In the genomic region with DNA sequence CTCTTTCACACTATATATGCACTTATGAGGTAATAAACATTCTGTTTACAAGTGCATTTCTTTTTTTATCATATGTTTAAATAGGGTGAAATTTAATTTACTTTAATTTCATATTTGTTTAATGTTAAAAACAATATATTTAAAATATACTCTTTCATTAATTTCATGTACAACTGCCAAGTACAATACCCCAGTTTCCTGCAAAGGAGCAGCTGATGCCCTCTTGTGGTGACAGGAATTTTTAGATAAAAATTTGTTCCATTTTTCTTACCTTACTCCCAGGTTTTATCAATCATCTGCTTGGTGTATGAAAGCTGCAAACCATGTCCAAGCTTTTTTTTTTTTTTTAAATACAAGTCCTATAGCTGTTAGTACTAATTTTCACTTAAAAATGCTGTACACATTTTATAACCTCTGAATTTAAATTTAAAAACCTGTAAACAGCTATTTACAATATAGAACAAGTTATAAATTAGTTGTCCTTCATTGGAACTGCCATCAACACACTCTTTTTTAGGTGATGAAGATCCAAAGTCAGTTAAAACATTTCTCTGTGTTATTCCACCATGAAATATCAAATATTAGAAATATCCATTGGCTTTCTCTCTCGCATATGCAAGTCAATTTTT, we compare ENCODE assay signal across 1 cellular context.
TF ChIP-seq lines count a peak whose summit lies in the region.

No MANE protein-coding gene starts in this region.

TF ChIP-seq in Ishikawa, 13 proteins besides CTCF, POLR2A, EP300 and RAD21 (continued from another document):
- TF ChIP-seq, protein P1, sequence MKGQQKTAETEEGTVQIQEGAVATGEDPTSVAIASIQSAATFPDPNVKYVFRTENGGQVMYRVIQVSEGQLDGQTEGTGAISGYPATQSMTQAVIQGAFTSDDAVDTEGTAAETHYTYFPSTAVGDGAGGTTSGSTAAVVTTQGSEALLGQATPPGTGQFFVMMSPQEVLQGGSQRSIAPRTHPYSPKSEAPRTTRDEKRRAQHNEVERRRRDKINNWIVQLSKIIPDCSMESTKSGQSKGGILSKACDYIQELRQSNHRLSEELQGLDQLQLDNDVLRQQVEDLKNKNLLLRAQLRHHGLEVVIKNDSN (IDR thresholded peaks at IDR 0.05) = no peak
